In the genomic region with DNA sequence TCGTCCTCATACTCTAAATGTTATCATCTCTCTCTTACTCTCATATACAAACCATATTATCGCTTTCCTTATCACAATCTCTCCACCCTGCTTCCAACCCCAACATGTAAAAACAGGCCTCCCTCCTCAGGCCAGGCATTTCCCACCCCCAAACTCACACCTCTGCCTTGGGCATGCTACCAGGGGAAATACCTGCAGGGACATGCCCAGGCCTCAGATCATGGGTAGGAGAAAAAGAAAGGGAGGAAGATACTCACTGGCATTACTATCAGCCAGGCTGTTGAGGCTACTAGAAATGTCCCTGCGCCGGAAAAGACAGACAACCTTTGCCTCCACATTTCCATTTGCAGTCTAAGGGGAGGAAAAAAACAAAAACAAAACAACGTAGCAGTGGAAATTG, we compare ENCODE assay signal across 8 cellular contexts. TPM values are rescaled to one million over a fixed set of nuclear protein-coding genes. Genes with fewer than 3 reads are reported as not detected.
A peak's percentile ranks its signal among the peaks of the same experiment; 100 is the strongest.
DNase-seq lines count a peak whose midpoint lies in the region; TF ChIP-seq lines count a peak whose summit lies in the region.

No MANE protein-coding gene starts in this region.

- H3K36me3 ChIP-seq in CD8-positive, alpha-beta memory T cell (ENCODE audit: insufficient read depth, low read length): peaks cover 45% of the 10 kb centered on the region
- peaks cover 84% of the 10 kb centered on the region for H3K36me3 ChIP-seq in OCI-LY7 (ENCODE audit: insufficient read depth, low read length)
- peaks cover 49% of the 10 kb centered on the region for H3K36me3 ChIP-seq in endodermal cell (ENCODE audit: control insufficient read depth, insufficient read depth, low read length)
- peaks cover 42% of the 10 kb centered on the region for H3K36me3 ChIP-seq in neutrophil

- peaks cover 27 to 84% (median 37%) of the 10 kb centered on the region in 3 donors for H3K36me3 Mint-ChIP-seq in CD8-positive, alpha-beta memory T cell
- peaks cover 60% of the 10 kb centered on the region for H3K36me3 Mint-ChIP-seq in endodermal cell (ENCODE audit: low read depth)

- H3K9me3 ChIP-seq in CD8-positive, alpha-beta memory T cell (ENCODE audit: low read length): no peaks in the 10 kb centered on the region
- no peaks in the 10 kb centered on the region for H3K9me3 ChIP-seq in OCI-LY7 (ENCODE audit: low read length)
- no peaks in the 10 kb centered on the region for H3K9me3 ChIP-seq in endodermal cell (ENCODE audit: control insufficient read depth, low read length)
- no peaks in the 10 kb centered on the region for H3K9me3 ChIP-seq in neutrophil

- H3K27ac Mint-ChIP-seq in CD8-positive, alpha-beta memory T cell: peak overlapping the region; percentile 92 to 98 (median 96)
- peak overlapping the region; percentile 84 for H3K27ac Mint-ChIP-seq in endodermal cell

- peaks cover 37% of the 10 kb centered on the region for H3K79me2 ChIP-seq in OCI-LY7 (ENCODE audit: insufficient read depth, low read depth, low read length)

- peaks cover 0 to 5% of the 10 kb centered on the region in 2 donors for H3K27me3 Mint-ChIP-seq in CD8-positive, alpha-beta memory T cell
- peaks cover 24% of the 10 kb centered on the region for H3K27me3 Mint-ChIP-seq in endodermal cell (ENCODE audit: insufficient read depth)

- peak overlapping the region; percentile 86 for H3K27ac ChIP-seq in CD8-positive, alpha-beta memory T cell (ENCODE audit: low read depth, low read length)
- H3K27ac ChIP-seq in OCI-LY7 (ENCODE audit: low read depth, low read length, poor library complexity, severe bottlenecking) (peak overlapping the region; percentile 87), endodermal cell (ENCODE audit: low read depth, low read length) (no peak overlapping the region), neutrophil (peak overlapping the region; percentile 84)

- peak overlapping the region; percentile 91 to 97 (median 93) for H3K4me3 Mint-ChIP-seq in CD8-positive, alpha-beta memory T cell
- H3K4me3 Mint-ChIP-seq in endodermal cell: peak overlapping the region; percentile 77

- peaks cover 54 to 66% (median 61%) of the 10 kb centered on the region in 3 donors for H3K4me1 Mint-ChIP-seq in CD8-positive, alpha-beta memory T cell
- peaks cover 44% of the 10 kb centered on the region for H3K4me1 Mint-ChIP-seq in endodermal cell

- DNase-seq in CD8-positive, alpha-beta memory T cell: no peak
- no peak for DNase-seq in OCI-LY7 (ENCODE audit: low spot score)
- peak; percentile 50 for DNase-seq in endodermal cell
- no peak for DNase-seq in globus pallidus (ENCODE audit: low spot score)
- no peak for DNase-seq in NCI-H774 (lab: John Stamatoyannopoulos, UW)
- DNase-seq in effector CD4-positive, alpha-beta T cell: no peak
- DNase-seq in HK-2 (ENCODE audit: unreplicated experiment): no peak

- peaks cover 9% of the 10 kb centered on the region; the same call in 1 of the 2 replicates for H4K20me1 ChIP-seq in OCI-LY7 (ENCODE audit: insufficient read depth, low read length)

- no peak for TF ChIP-seq CTCF in OCI-LY7 (conservative IDR thresholded peaks at IDR 0.05; ENCODE audit: low read length)
- no peak for TF ChIP-seq CTCF in endodermal cell (conservative IDR thresholded peaks at IDR 0.05)
- TF ChIP-seq CTCF in neutrophil (IDR thresholded peaks at IDR 0.05): no peak

- no peaks in the 10 kb centered on the region for H3K9me3 Mint-ChIP-seq in CD8-positive, alpha-beta memory T cell
- no peaks in the 10 kb centered on the region for H3K9me3 Mint-ChIP-seq in endodermal cell

- no peaks in the 10 kb centered on the region for H3K9me2 ChIP-seq in OCI-LY7 (ENCODE audit: insufficient read depth, low read length)

- H3K4me3 ChIP-seq in CD8-positive, alpha-beta memory T cell (ENCODE audit: low read length): peak overlapping the region; percentile 89
- peak overlapping the region; percentile 98 for H3K4me3 ChIP-seq in OCI-LY7 (ENCODE audit: low read depth, low read length, poor library complexity, severe bottlenecking)
- peak overlapping the region; percentile 96 for H3K4me3 ChIP-seq in endodermal cell (ENCODE audit: low read length)
- peak overlapping the region; percentile 89 to 98 for H3K4me3 ChIP-seq in neutrophil (ENCODE audit: low read depth in 1 of 2, low read length in 1 of 2)

- TSS peak; percentile 64 for BruUV-seq in OCI-LY7 (replicated peaks; lab: Mats Ljungman, UMichigan)

- CTCF ChIA-PET in CD8-positive, alpha-beta memory T cell (lab: Charles Lee): interaction anchor here (0.7 to 2.3 kb wide), 6 partner anchors 8 to 65 kb away, joined by 3 to 31 read pairs (median 4); a partner anchor contains a TSS
- CTCF ChIA-PET in OCI-LY7 (lab: Charles Lee; ENCODE audit: unreplicated experiment): interaction anchor here (0.5 kb wide), 1 partner anchor 7 kb away, joined by 3 read pairs; no protein-coding TSS in a partner anchor

- POLR2A ChIA-PET in CD8-positive, alpha-beta memory T cell (lab: Charles Lee): interaction anchor here (0.5 to 3.5 kb wide), 10 partner anchors 8 to 282 kb away, joined by 3 to 63 read pairs (median 5); a partner anchor contains a TSS
- POLR2A ChIA-PET in OCI-LY7 (lab: Charles Lee): interaction anchor here (0.6 to 2.5 kb wide), 6 partner anchors 8 to 1684 kb away, joined by 3 to 37 read pairs (median 4); a partner anchor contains a TSS

- intact Hi-C loops in OCI-LY7 (cut with micrococcal nuclease; ENCODE audit: unreplicated experiment): loop anchor here (2.0 to 10.0 kb wide), 3 partner anchors 65 to 235 kb away; a partner anchor contains a TSS

- no peaks in the 10 kb centered on the region for H3K27me3 ChIP-seq in CD8-positive, alpha-beta memory T cell (ENCODE audit: insufficient read depth, low read length, poor library complexity, severe bottlenecking)
- H3K27me3 ChIP-seq in endodermal cell (ENCODE audit: control insufficient read depth, insufficient read depth, low read length, poor library complexity, severe bottlenecking) (peaks cover 11% of the 10 kb centered on the region), neutrophil (no peaks in the 10 kb centered on the region)

- peaks cover 29% of the 10 kb centered on the region for H3K4me1 ChIP-seq in CD8-positive, alpha-beta memory T cell (ENCODE audit: insufficient read depth, low read length)
- H3K4me1 ChIP-seq in OCI-LY7 (ENCODE audit: insufficient read depth, low read length, poor library complexity, severe bottlenecking) (peaks cover 24% of the 10 kb centered on the region), endodermal cell (ENCODE audit: control insufficient read depth, insufficient read depth, low read length) (peaks cover 13% of the 10 kb centered on the region), neutrophil (ENCODE audit: control insufficient read depth in 1 of 2, insufficient read depth in 1 of 2, low read depth in 1 of 2, low read length in 1 of 2) (peaks cover 36% of the 10 kb centered on the region in 2 experiments)

- 71 to 79% methylated on average over 5 of the region's 5 CpGs for whole genome bisulfite sequencing in endodermal cell (ENCODE audit: insufficient coverage in 1 of 2, insufficient read length in 1 of 2), 2 experiments

- H3K9ac ChIP-seq in endodermal cell (ENCODE audit: extremely low read depth, low read length, poor library complexity, severe bottlenecking): peak overlapping the region; percentile 82

- no peak overlapping the region for H2AFZ ChIP-seq in OCI-LY7 (ENCODE audit: low read length)

- peak overlapping the region; percentile 98 for H3K4me2 ChIP-seq in OCI-LY7 (ENCODE audit: low read length)

RNA-seq across cellular contexts. Expression of a gene that starts 1.8 kb away (rescaled TPM):
- total RNA-seq in CD8-positive, alpha-beta memory T cell: 100 to 1,000 TPM; 248 to 263 TPM
- 37.4 TPM for polyA plus RNA-seq in CD8-positive, alpha-beta memory T cell
- 130 and 133 TPM in 2 replicates for total RNA-seq in OCI-LY7 (2014; rRNA removed; shearing (Covaris generic))
- total RNA-seq in OCI-LY7 (2022) (162 and 174 TPM in 2 replicates), endodermal cell (100 to 1,000 TPM; 131 to 155 TPM)
- 118 TPM for polyA plus RNA-seq in endodermal cell (2013, experiment 1 of 2)
- polyA plus RNA-seq in endodermal cell (2013, experiment 2 of 2): 114 TPM

RNA-seq across cellular contexts. Expression of a gene that starts 8.6 kb away (rescaled TPM):
- 10 to 100 TPM; 30.8 to 32.7 TPM for total RNA-seq in CD8-positive, alpha-beta memory T cell
- polyA plus RNA-seq in CD8-positive, alpha-beta memory T cell: 13.7 TPM
- total RNA-seq in OCI-LY7 (2014; rRNA removed; shearing (Covaris generic)): 15.6 and 22.5 TPM in 2 replicates
- total RNA-seq in OCI-LY7 (2022) (38.2 and 40.4 TPM in 2 replicates), endodermal cell (10 to 100 TPM; 16.0 to 33.5 TPM)
- 22.9 TPM for polyA plus RNA-seq in endodermal cell (2013, experiment 1 of 2)
- 19.0 TPM for polyA plus RNA-seq in endodermal cell (2013, experiment 2 of 2)

RNA-seq across cellular contexts. Expression of a gene that starts 12.7 kb away (rescaled TPM):
- total RNA-seq in CD8-positive, alpha-beta memory T cell: 100 to 1,000 TPM; 133 to 134 TPM
- 22.9 TPM for polyA plus RNA-seq in CD8-positive, alpha-beta memory T cell
- 41.2 and 52.8 TPM in 2 replicates for total RNA-seq in OCI-LY7 (2014; rRNA removed; shearing (Covaris generic))
- total RNA-seq in OCI-LY7 (2022) (81.6 and 92.6 TPM in 2 replicates), endodermal cell (10 to 100 TPM; 51.5 to 57.7 TPM)
- 27.2 TPM for polyA plus RNA-seq in endodermal cell (2013, experiment 1 of 2)
- polyA plus RNA-seq in endodermal cell (2013, experiment 2 of 2): 23.1 TPM

RNA-seq across cellular contexts. Expression of a gene that starts 13.1 kb away (rescaled TPM):
- total RNA-seq in CD8-positive, alpha-beta memory T cell: 1 to 10 TPM; 4.9 to 5.3 TPM
- 1.7 TPM for polyA plus RNA-seq in CD8-positive, alpha-beta memory T cell
- 0.69 and 1.1 TPM in 2 replicates for total RNA-seq in OCI-LY7 (2014; rRNA removed; shearing (Covaris generic))
- total RNA-seq in OCI-LY7 (2022): 1.2 and 2.5 TPM in 2 replicates
- total RNA-seq in endodermal cell: 1 to 10 TPM in 1 of 2 donors, under 1 TPM in 1; 0.71 to 1.3 TPM
- 0.71 TPM for polyA plus RNA-seq in endodermal cell (2013, experiment 1 of 2)
- 1.2 TPM for polyA plus RNA-seq in endodermal cell (2013, experiment 2 of 2)

RNA-seq across cellular contexts. Expression of a gene that starts 21.9 kb away (rescaled TPM):
- 10 to 100 TPM; 67.4 to 68.2 TPM for total RNA-seq in CD8-positive, alpha-beta memory T cell
- polyA plus RNA-seq in CD8-positive, alpha-beta memory T cell: 48.9 TPM
- 55.8 and 74.3 TPM in 2 replicates for total RNA-seq in OCI-LY7 (2014; rRNA removed; shearing (Covaris generic))
- total RNA-seq in OCI-LY7 (2022) (66.2 and 71.3 TPM in 2 replicates), endodermal cell (10 to 100 TPM; 38.6 to 53.9 TPM)
- 35.8 TPM for polyA plus RNA-seq in endodermal cell (2013, experiment 1 of 2)
- 35.8 TPM for polyA plus RNA-seq in endodermal cell (2013, experiment 2 of 2)
